ENCODE assay signal across 1 cellular context in the genomic region with DNA sequence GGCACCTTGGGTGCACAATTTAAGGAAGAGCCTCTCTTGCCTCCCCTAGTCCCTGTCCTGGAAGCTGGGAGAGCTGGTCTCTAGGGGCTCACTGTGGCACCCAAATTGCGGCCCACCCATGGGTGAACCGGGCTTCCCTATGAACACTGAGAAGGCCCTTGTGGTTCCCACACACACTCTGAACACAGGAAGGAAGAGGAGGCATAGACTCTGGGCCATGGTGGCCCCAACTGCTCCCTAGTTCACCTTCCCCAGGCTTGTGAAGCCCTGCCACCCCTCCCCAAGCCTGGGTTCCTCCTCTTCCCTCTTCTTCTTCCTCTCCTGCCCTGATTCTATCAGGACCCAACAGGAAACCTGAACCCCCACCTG.
TF ChIP-seq lines count a peak whose summit lies in the region.

No MANE protein-coding gene starts in this region.

TF ChIP-seq in HepG2, 621 proteins besides CTCF, POLR2A, EP300 and RAD21:
- TF ChIP-seq, protein P1, sequence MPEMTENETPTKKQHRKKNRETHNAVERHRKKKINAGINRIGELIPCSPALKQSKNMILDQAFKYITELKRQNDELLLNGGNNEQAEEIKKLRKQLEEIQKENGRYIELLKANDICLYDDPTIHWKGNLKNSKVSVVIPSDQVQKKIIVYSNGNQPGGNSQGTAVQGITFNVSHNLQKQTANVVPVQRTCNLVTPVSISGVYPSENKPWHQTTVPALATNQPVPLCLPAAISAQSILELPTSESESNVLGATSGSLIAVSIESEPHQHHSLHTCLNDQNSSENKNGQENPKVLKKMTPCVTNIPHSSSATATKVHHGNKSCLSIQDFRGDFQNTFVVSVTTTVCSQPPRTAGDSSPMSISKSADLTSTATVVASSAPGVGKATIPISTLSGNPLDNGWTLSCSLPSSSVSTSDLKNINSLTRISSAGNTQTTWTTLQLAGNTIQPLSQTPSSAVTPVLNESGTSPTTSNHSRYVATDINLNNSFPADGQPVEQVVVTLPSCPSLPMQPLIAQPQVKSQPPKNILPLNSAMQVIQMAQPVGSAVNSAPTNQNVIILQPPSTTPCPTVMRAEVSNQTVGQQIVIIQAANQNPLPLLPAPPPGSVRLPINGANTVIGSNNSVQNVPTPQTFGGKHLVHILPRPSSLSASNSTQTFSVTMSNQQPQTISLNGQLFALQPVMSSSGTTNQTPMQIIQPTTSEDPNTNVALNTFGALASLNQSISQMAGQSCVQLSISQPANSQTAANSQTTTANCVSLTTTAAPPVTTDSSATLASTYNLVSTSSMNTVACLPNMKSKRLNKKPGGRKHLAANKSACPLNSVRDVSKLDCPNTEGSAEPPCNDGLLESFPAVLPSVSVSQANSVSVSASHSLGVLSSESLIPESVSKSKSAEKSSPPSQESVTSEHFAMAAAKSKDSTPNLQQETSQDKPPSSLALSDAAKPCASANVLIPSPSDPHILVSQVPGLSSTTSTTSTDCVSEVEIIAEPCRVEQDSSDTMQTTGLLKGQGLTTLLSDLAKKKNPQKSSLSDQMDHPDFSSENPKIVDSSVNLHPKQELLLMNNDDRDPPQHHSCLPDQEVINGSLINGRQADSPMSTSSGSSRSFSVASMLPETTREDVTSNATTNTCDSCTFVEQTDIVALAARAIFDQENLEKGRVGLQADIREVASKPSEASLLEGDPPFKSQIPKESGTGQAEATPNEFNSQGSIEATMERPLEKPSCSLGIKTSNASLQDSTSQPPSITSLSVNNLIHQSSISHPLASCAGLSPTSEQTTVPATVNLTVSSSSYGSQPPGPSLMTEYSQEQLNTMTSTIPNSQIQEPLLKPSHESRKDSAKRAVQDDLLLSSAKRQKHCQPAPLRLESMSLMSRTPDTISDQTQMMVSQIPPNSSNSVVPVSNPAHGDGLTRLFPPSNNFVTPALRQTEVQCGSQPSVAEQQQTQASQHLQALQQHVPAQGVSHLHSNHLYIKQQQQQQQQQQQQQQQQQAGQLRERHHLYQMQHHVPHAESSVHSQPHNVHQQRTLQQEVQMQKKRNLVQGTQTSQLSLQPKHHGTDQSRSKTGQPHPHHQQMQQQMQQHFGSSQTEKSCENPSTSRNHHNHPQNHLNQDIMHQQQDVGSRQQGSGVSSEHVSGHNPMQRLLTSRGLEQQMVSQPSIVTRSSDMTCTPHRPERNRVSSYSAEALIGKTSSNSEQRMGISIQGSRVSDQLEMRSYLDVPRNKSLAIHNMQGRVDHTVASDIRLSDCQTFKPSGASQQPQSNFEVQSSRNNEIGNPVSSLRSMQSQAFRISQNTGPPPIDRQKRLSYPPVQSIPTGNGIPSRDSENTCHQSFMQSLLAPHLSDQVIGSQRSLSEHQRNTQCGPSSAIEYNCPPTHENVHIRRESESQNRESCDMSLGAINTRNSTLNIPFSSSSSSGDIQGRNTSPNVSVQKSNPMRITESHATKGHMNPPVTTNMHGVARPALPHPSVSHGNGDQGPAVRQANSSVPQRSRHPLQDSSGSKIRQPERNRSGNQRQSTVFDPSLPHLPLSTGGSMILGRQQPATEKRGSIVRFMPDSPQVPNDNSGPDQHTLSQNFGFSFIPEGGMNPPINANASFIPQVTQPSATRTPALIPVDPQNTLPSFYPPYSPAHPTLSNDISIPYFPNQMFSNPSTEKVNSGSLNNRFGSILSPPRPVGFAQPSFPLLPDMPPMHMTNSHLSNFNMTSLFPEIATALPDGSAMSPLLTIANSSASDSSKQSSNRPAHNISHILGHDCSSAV (CRISPR knock-in tag; IDR thresholded peaks at IDR 0.05; ENCODE audit: borderline replicate concordance), result no peak
- no peak for TF ChIP-seq TAF1 (CRISPR knock-in tag; IDR thresholded peaks at IDR 0.05)
- TF ChIP-seq TSC22D2 (CRISPR knock-in tag; IDR thresholded peaks at IDR 0.05; ENCODE audit: borderline replicate concordance), result no peak
- no peak for TF ChIP-seq RARA (CRISPR knock-in tag; IDR thresholded peaks at IDR 0.05)
